10 cellular contexts compared by ENCODE assay signal in genomic region chr3:8503461-8503860, GRCh38. TPM values are rescaled to one million over a fixed set of nuclear protein-coding genes. Genes with fewer than 3 reads are reported as not detected.
A peak's percentile ranks its signal among the peaks of the same experiment; 100 is the strongest.
DNase-seq lines count a peak whose midpoint lies in the region; ATAC-seq and TF ChIP-seq lines count a peak whose summit lies in the region.
"Had no signal": no experiment of that assay in that cellular context is flagged by ENCODE, and none has a peak within 500 bp of the region (broad histone marks: within the 10 kb centered on the region; RNA-seq: fewer than 3 reads in every experiment).

No MANE protein-coding gene starts in this region.

- H3K27ac ChIP-seq in cardiac muscle cell (peak overlapping the region; percentile 61), lung (ENCODE audit: low read depth in 1 of 2, low read length in 1 of 2) (peak overlapping the region; percentile 76 to 78), upper lobe of left lung (peak overlapping the region; percentile 41 to 89 (median 77))

- H3K36me3 ChIP-seq in cardiac muscle cell = no peaks in the 10 kb centered on the region
- peaks cover 0 to 2% of the 10 kb centered on the region in 2 donors for H3K36me3 ChIP-seq in lung (ENCODE audit: control insufficient read depth in 2 of 2, insufficient read depth in 2 of 2, low read length in 2 of 2)
- peaks cover 0 to under 1% (median 0%) of the 10 kb centered on the region in 4 donors for H3K36me3 ChIP-seq in upper lobe of left lung

- in situ Hi-C loops in astrocyte of the spinal cord (cut with HindIII; ENCODE audit: low sequenced_read_pairs) = no loop called here

- no peak for TF ChIP-seq POLR2A in upper lobe of left lung (IDR thresholded peaks at IDR 0.05)

- DNase-seq in cardiac muscle cell (ENCODE audit: low read depth in 1 of 2, low spot score in 1 of 2) (no peak), Right ventricle myocardium inferior (ENCODE audit: missing footprints) (no peak), astrocyte of the spinal cord (ENCODE audit: low read depth, low spot score) (peak; percentile 74), lung (ENCODE audit: low spot score) (no peak), upper lobe of left lung (no peak)
- DNase-seq: NCI-H2107, T-helper 17 cell had no signal

- ATAC-seq in Right ventricle myocardium inferior = no peak
- ATAC-seq in lung (ENCODE audit: insufficient read depth, low FRiP score) = no peak
- no peak for ATAC-seq in upper lobe of left lung (ENCODE audit: low FRiP score in 2 of 2)
- ATAC-seq in GM18511 (IDR thresholded peaks at IDR 0.05; ENCODE audit: unreplicated experiment) = no peak
- ATAC-seq in HG02798 (IDR thresholded peaks at IDR 0.05; ENCODE audit: poor library complexity, unreplicated experiment) = no peak
- no peak for ATAC-seq in HG02938 (IDR thresholded peaks at IDR 0.05; ENCODE audit: unreplicated experiment)
- ATAC-seq: T-helper 17 cell had no signal

- H3K27me3 ChIP-seq in cardiac muscle cell = no peaks in the 10 kb centered on the region
- no peaks in the 10 kb centered on the region for H3K27me3 ChIP-seq in lung (ENCODE audit: control insufficient read depth, insufficient read depth)
- H3K27me3 ChIP-seq in upper lobe of left lung = no peaks in the 10 kb centered on the region

- TF ChIP-seq EP300 in upper lobe of left lung (IDR thresholded peaks at IDR 0.05) = no peak

- H3K4me1 ChIP-seq in cardiac muscle cell (ENCODE audit: low read depth) (peaks cover 26% of the 10 kb centered on the region), lung (ENCODE audit: control insufficient read depth in 2 of 2, insufficient read depth in 2 of 2, low read length in 2 of 2) (peaks cover 4 to 40% of the 10 kb centered on the region in 2 donors), upper lobe of left lung (peaks cover 34 to 51% (median 44%) of the 10 kb centered on the region in 4 donors)

- intact Hi-C loops in Right ventricle myocardium inferior (cut with DNase I) = loop anchor here (5.0 kb wide), 3 partner anchors 49 to 104 kb away; no protein-coding TSS in a partner anchor

- 49 to 69% methylated on average over 1 of the region's 1 CpG for WGBS in lung, 2 donors
- WGBS in upper lobe of left lung, 2 donors = 53 to 59% methylated on average over 1 of the region's 1 CpG

- TF ChIP-seq CTCF in cardiac muscle cell (IDR thresholded peaks at IDR 0.05; ENCODE audit: low read depth, low read length) = no peak
- TF ChIP-seq CTCF in astrocyte of the spinal cord (IDR thresholded peaks at IDR 0.05; ENCODE audit: low read depth, low read length) = no peak
- TF ChIP-seq CTCF in lung (IDR thresholded peaks at IDR 0.05; ENCODE audit: control extremely low read depth, extremely low read depth) = no peak
- TF ChIP-seq CTCF in upper lobe of left lung (IDR thresholded peaks at IDR 0.05) = no peak

- H3K9me3 ChIP-seq in cardiac muscle cell (ENCODE audit: low read depth) = no peaks in the 10 kb centered on the region
- no peaks in the 10 kb centered on the region for H3K9me3 ChIP-seq in lung (ENCODE audit: control insufficient read depth in 2 of 2, insufficient read depth in 1 of 2, low read length in 1 of 2)
- no peaks in the 10 kb centered on the region for H3K9me3 ChIP-seq in upper lobe of left lung

- H3K4me3 ChIP-seq in cardiac muscle cell (no peak overlapping the region), astrocyte of the spinal cord (ENCODE audit: low read depth, low read length) (peak overlapping the region; percentile 36), lung (peak overlapping the region; percentile 23), upper lobe of left lung (peak overlapping the region; percentile 36 to 52 (median 41))

RNA-seq across cellular contexts. Expression of gene LMCD1, which starts 1.8 kb away (rescaled TPM):
- total RNA-seq in cardiac muscle cell (27.7 and 33.0 TPM in 2 replicates), Right ventricle myocardium inferior (48.1 TPM), lung (100 to 1,000 TPM in 1 of 2 donors, 10 to 100 TPM in 1; 95.7 to 101 TPM), upper lobe of left lung (100 to 1,000 TPM in 4 of 6 donors, 10 to 100 TPM in 2; 47.4 to 269 (median 118) TPM)
- polyA plus RNA-seq in cardiac muscle cell (18.6 and 22.9 TPM in 2 replicates), lung (100 to 1,000 TPM in 1 of 2 donors, 10 to 100 TPM in 1; 33.6 to 179 TPM)
